ENCODE assay signal across 8 cellular contexts in the genomic region with DNA sequence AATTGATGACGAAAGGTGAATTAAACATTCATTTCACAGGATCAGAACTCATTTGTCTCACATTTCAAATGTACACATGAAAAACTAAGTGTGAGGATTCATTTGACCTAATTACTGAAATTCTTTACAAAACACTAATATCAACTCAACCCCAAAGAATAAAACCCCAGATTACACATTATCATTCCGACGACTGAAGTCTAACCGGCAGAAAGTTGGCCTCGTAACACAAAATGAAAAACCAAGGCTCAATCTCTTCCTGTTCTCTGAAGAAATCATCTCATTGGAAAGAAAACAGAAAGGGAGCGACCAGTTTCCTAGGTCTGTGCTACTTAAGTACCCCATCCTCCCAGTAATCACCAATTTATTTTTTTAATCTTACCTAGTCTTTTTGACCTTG. TPM values are rescaled to one million over a fixed set of nuclear protein-coding genes. Genes with fewer than 3 reads are reported as not detected.
DNase-seq lines count a peak whose midpoint lies in the region; ATAC-seq and TF ChIP-seq lines count a peak whose summit lies in the region.

No MANE protein-coding gene starts in this region.

- peak overlapping the region; percentile 63 for H3K27ac ChIP-seq in epithelial cell of prostate

- no peak for TF ChIP-seq CTCF in progenitor cell of endocrine pancreas (IDR thresholded peaks at IDR 0.05; ENCODE audit: unreplicated experiment)

- H3K27ac Mint-ChIP-seq in T-helper 1 cell treated with Interleukin-12 subunit alpha and Interleukin-12 subunit beta and Interleukin-4 antibody, amounts not matched to agents 30 μg/mL and 1 μg/mL, for 36 hours, result peak overlapping the region; percentile 60
- H3K27ac Mint-ChIP-seq in progenitor cell of endocrine pancreas, result peak overlapping the region; percentile 96

- H3K9me3 Mint-ChIP-seq in T-helper 1 cell treated with Interleukin-12 subunit alpha and Interleukin-12 subunit beta and Interleukin-4 antibody, amounts not matched to agents 30 μg/mL and 1 μg/mL, for 36 hours, result no peaks in the 10 kb centered on the region
- no peaks in the 10 kb centered on the region for H3K9me3 Mint-ChIP-seq in progenitor cell of endocrine pancreas (ENCODE audit: low read depth)

- no peaks in the 10 kb centered on the region for H3K27me3 Mint-ChIP-seq in T-helper 1 cell treated with Interleukin-12 subunit alpha and Interleukin-12 subunit beta and Interleukin-4 antibody, amounts not matched to agents 30 μg/mL and 1 μg/mL, for 36 hours (ENCODE audit: low read depth)
- no peaks in the 10 kb centered on the region for H3K27me3 Mint-ChIP-seq in progenitor cell of endocrine pancreas

- peaks cover 18% of the 10 kb centered on the region for H3K36me3 Mint-ChIP-seq in T-helper 1 cell treated with Interleukin-12 subunit alpha and Interleukin-12 subunit beta and Interleukin-4 antibody, amounts not matched to agents 30 μg/mL and 1 μg/mL, for 36 hours (ENCODE audit: low read depth)
- peaks cover 15% of the 10 kb centered on the region for H3K36me3 Mint-ChIP-seq in progenitor cell of endocrine pancreas (ENCODE audit: insufficient read depth)

- peaks cover 39% of the 10 kb centered on the region for H3K4me1 Mint-ChIP-seq in T-helper 1 cell treated with Interleukin-12 subunit alpha and Interleukin-12 subunit beta and Interleukin-4 antibody, amounts not matched to agents 30 μg/mL and 1 μg/mL, for 36 hours (ENCODE audit: low read depth)
- peaks cover 21% of the 10 kb centered on the region for H3K4me1 Mint-ChIP-seq in progenitor cell of endocrine pancreas (ENCODE audit: low read depth)

- peak overlapping the region; percentile 95 for H3K4me3 Mint-ChIP-seq in T-helper 1 cell treated with Interleukin-12 subunit alpha and Interleukin-12 subunit beta and Interleukin-4 antibody, amounts not matched to agents 30 μg/mL and 1 μg/mL, for 36 hours
- peak overlapping the region; percentile 97 for H3K4me3 Mint-ChIP-seq in progenitor cell of endocrine pancreas (ENCODE audit: low read depth)

- ATAC-seq in HG03045 (IDR thresholded peaks at IDR 0.05; ENCODE audit: unreplicated experiment), result no peak

- DNase-seq in T-helper 1 cell, result no peak
- DNase-seq in epithelial cell of prostate (ENCODE audit: low read depth, low spot score), result no peak
- no peak for DNase-seq in progenitor cell of endocrine pancreas (ENCODE audit: low spot score, unreplicated experiment)
- DNase-seq in activated effector memory CD4-positive, alpha-beta T cell treated with anti-CD3 and anti-CD28 coated beads, Interleukin-2, amount 50 U/mL, for 16 hours, result no peak
- DNase-seq in SKM-1 treated with dmso at 0.1 percent for 144 hours (lab: John Stamatoyannopoulos, UW; ENCODE audit: unreplicated experiment), result no peak

TF ChIP-seq in PFSK-1, 5 proteins besides CTCF, POLR2A, EP300 and RAD21:
- TF ChIP-seq, protein P1, sequence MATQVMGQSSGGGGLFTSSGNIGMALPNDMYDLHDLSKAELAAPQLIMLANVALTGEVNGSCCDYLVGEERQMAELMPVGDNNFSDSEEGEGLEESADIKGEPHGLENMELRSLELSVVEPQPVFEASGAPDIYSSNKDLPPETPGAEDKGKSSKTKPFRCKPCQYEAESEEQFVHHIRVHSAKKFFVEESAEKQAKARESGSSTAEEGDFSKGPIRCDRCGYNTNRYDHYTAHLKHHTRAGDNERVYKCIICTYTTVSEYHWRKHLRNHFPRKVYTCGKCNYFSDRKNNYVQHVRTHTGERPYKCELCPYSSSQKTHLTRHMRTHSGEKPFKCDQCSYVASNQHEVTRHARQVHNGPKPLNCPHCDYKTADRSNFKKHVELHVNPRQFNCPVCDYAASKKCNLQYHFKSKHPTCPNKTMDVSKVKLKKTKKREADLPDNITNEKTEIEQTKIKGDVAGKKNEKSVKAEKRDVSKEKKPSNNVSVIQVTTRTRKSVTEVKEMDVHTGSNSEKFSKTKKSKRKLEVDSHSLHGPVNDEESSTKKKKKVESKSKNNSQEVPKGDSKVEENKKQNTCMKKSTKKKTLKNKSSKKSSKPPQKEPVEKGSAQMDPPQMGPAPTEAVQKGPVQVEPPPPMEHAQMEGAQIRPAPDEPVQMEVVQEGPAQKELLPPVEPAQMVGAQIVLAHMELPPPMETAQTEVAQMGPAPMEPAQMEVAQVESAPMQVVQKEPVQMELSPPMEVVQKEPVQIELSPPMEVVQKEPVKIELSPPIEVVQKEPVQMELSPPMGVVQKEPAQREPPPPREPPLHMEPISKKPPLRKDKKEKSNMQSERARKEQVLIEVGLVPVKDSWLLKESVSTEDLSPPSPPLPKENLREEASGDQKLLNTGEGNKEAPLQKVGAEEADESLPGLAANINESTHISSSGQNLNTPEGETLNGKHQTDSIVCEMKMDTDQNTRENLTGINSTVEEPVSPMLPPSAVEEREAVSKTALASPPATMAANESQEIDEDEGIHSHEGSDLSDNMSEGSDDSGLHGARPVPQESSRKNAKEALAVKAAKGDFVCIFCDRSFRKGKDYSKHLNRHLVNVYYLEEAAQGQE (IDR thresholded peaks at IDR 0.05; ENCODE audit: insufficient read depth in 1 of 2, low read depth in 2 of 2, low read length in 2 of 2), result no peak
- TF ChIP-seq FOXP2 (optimal IDR thresholded peaks at IDR 0.05; ENCODE audit: borderline replicate concordance, extremely low read depth, extremely low read length, insufficient read depth) (no peak), POLR2AphosphoS5 (IDR thresholded peaks at IDR 0.05; ENCODE audit: low read depth, low read length) (0 out of 2 replicates have a peak, but pooled peaks have one; percentile 2), TAF1 (IDR thresholded peaks at IDR 0.05; ENCODE audit: borderline replicate concordance, insufficient read depth, low read length) (no peak), SIN3A (IDR thresholded peaks at IDR 0.05; ENCODE audit: borderline replicate concordance, insufficient read depth, low read length) (no peak)
TF ChIP-seq in PFSK-1: peak in this region for 1.

RNA-seq across cellular contexts. Expression of a gene that starts 1.8 kb away (rescaled TPM):
- polyA plus RNA-seq in PFSK-1 (2012; ENCODE audit: insufficient read length, low read depth), result 424 TPM
- 202 TPM in 2 replicates for total RNA-seq in progenitor cell of endocrine pancreas

RNA-seq across cellular contexts. Expression of a gene that starts 21.0 kb away (rescaled TPM):
- 81.4 TPM for polyA plus RNA-seq in PFSK-1 (2012; ENCODE audit: insufficient read length, low read depth)
- total RNA-seq in progenitor cell of endocrine pancreas, result 53.3 and 58.8 TPM in 2 replicates

RNA-seq across cellular contexts. Expression of a gene that starts 30.2 kb away (rescaled TPM):
- 196 TPM for polyA plus RNA-seq in PFSK-1 (2012; ENCODE audit: insufficient read length, low read depth)
- total RNA-seq in progenitor cell of endocrine pancreas, result 616 and 633 TPM in 2 replicates

RNA-seq across cellular contexts. Expression of a gene that starts 42.8 kb away (rescaled TPM):
- 18.5 TPM for polyA plus RNA-seq in PFSK-1 (2012; ENCODE audit: insufficient read length, low read depth)
- total RNA-seq in progenitor cell of endocrine pancreas, result 16.7 and 16.9 TPM in 2 replicates

RNA-seq across cellular contexts. Expression of a gene that starts 53.0 kb away (rescaled TPM):
- 107 TPM for polyA plus RNA-seq in PFSK-1 (2012; ENCODE audit: insufficient read length, low read depth)
- total RNA-seq in progenitor cell of endocrine pancreas, result 83.8 and 86.9 TPM in 2 replicates
